ENCODE assay signal across 1 cellular context in the genomic region with DNA sequence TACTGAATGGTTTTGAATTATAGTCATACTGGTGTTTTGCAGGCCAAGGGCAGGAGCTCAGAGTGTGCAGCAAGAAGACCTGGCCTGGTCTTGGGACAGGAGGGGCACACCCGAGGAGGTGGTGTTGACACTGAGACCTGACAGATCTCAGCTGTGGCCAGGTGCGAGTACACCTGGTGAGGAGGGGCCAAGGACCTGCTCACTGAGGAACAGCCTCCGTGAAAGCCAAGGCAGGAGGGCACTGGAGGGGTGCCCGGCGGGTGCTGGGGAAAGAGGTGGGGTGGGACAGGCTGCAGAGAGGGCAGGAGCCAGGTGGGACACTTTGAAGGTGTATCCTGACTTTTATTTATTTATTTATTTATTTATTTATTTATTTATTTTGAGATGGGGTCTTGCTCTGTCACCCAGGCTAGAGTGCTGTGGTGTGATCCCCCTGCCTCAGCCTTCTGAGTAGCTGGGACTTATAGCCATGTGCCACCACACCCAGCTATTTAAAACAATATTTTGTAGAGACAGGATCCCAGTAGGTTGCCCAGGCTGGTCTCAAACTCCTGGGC.
TF ChIP-seq lines count a peak whose summit lies in the region.

No MANE protein-coding gene starts in this region.

TF ChIP-seq in HEK293, 187 proteins besides CTCF, POLR2A, EP300 and RAD21 (continued from another document):
- TF ChIP-seq ZNF514 (tag by site-specific recombination; IDR thresholded peaks at IDR 0.05), result 0 out of 2 replicates have a peak, but pooled peaks have one; percentile 59
- TF ChIP-seq, protein P1, sequence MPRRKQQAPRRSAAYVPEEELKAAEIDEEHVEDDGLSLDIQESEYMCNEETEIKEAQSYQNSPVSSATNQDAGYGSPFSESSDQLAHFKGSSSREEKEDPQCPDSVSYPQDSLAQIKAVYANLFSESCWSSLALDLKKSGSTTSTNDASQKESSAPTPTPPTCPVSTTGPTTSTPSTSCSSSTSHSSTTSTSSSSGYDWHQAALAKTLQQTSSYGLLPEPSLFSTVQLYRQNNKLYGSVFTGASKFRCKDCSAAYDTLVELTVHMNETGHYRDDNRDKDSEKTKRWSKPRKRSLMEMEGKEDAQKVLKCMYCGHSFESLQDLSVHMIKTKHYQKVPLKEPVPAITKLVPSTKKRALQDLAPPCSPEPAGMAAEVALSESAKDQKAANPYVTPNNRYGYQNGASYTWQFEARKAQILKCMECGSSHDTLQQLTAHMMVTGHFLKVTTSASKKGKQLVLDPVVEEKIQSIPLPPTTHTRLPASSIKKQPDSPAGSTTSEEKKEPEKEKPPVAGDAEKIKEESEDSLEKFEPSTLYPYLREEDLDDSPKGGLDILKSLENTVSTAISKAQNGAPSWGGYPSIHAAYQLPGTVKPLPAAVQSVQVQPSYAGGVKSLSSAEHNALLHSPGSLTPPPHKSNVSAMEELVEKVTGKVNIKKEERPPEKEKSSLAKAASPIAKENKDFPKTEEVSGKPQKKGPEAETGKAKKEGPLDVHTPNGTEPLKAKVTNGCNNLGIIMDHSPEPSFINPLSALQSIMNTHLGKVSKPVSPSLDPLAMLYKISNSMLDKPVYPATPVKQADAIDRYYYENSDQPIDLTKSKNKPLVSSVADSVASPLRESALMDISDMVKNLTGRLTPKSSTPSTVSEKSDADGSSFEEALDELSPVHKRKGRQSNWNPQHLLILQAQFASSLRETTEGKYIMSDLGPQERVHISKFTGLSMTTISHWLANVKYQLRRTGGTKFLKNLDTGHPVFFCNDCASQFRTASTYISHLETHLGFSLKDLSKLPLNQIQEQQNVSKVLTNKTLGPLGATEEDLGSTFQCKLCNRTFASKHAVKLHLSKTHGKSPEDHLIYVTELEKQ (tag by site-specific recombination; IDR thresholded peaks at IDR 0.05; ENCODE audit: borderline replicate concordance), result peak; percentile 31; the same call in 1 of the 2 replicates
- peak; percentile 73 for TF ChIP-seq ZNF623 (tag by site-specific recombination; IDR thresholded peaks at IDR 0.05)
- TF ChIP-seq ZNF654 (tag by site-specific recombination; IDR thresholded peaks at IDR 0.05; ENCODE audit: low read depth), result peak; percentile 35; the same call in 1 of the 2 replicates
- TF ChIP-seq ZNF791 (tag by site-specific recombination; IDR thresholded peaks at IDR 0.05), result peak; percentile 68; the same call in 1 of the 2 replicates
- TF ChIP-seq ZIC2 (tag by site-specific recombination; IDR thresholded peaks at IDR 0.05), result no peak
- TF ChIP-seq, protein P2, sequence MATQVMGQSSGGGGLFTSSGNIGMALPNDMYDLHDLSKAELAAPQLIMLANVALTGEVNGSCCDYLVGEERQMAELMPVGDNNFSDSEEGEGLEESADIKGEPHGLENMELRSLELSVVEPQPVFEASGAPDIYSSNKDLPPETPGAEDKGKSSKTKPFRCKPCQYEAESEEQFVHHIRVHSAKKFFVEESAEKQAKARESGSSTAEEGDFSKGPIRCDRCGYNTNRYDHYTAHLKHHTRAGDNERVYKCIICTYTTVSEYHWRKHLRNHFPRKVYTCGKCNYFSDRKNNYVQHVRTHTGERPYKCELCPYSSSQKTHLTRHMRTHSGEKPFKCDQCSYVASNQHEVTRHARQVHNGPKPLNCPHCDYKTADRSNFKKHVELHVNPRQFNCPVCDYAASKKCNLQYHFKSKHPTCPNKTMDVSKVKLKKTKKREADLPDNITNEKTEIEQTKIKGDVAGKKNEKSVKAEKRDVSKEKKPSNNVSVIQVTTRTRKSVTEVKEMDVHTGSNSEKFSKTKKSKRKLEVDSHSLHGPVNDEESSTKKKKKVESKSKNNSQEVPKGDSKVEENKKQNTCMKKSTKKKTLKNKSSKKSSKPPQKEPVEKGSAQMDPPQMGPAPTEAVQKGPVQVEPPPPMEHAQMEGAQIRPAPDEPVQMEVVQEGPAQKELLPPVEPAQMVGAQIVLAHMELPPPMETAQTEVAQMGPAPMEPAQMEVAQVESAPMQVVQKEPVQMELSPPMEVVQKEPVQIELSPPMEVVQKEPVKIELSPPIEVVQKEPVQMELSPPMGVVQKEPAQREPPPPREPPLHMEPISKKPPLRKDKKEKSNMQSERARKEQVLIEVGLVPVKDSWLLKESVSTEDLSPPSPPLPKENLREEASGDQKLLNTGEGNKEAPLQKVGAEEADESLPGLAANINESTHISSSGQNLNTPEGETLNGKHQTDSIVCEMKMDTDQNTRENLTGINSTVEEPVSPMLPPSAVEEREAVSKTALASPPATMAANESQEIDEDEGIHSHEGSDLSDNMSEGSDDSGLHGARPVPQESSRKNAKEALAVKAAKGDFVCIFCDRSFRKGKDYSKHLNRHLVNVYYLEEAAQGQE (tag by site-specific recombination; IDR thresholded peaks at IDR 0.05), result peak; percentile 46; the same call in 1 of the 2 replicates
- TF ChIP-seq ZNF404 (tag by site-specific recombination; IDR thresholded peaks at IDR 0.05), result peak; percentile 81; the same call in 1 of the 2 replicates
- no peak for TF ChIP-seq SALL2 (tag by site-specific recombination; IDR thresholded peaks at IDR 0.05; ENCODE audit: borderline replicate concordance)
- no peak; the same call in 1 of the 2 replicates for TF ChIP-seq MYNN (tag by site-specific recombination; IDR thresholded peaks at IDR 0.05; ENCODE audit: borderline replicate concordance)
- peak; percentile 64; the same call in 1 of the 2 replicates for TF ChIP-seq KLF7 (tag by site-specific recombination; IDR thresholded peaks at IDR 0.05; ENCODE audit: borderline replicate concordance)
- TF ChIP-seq, protein P3, sequence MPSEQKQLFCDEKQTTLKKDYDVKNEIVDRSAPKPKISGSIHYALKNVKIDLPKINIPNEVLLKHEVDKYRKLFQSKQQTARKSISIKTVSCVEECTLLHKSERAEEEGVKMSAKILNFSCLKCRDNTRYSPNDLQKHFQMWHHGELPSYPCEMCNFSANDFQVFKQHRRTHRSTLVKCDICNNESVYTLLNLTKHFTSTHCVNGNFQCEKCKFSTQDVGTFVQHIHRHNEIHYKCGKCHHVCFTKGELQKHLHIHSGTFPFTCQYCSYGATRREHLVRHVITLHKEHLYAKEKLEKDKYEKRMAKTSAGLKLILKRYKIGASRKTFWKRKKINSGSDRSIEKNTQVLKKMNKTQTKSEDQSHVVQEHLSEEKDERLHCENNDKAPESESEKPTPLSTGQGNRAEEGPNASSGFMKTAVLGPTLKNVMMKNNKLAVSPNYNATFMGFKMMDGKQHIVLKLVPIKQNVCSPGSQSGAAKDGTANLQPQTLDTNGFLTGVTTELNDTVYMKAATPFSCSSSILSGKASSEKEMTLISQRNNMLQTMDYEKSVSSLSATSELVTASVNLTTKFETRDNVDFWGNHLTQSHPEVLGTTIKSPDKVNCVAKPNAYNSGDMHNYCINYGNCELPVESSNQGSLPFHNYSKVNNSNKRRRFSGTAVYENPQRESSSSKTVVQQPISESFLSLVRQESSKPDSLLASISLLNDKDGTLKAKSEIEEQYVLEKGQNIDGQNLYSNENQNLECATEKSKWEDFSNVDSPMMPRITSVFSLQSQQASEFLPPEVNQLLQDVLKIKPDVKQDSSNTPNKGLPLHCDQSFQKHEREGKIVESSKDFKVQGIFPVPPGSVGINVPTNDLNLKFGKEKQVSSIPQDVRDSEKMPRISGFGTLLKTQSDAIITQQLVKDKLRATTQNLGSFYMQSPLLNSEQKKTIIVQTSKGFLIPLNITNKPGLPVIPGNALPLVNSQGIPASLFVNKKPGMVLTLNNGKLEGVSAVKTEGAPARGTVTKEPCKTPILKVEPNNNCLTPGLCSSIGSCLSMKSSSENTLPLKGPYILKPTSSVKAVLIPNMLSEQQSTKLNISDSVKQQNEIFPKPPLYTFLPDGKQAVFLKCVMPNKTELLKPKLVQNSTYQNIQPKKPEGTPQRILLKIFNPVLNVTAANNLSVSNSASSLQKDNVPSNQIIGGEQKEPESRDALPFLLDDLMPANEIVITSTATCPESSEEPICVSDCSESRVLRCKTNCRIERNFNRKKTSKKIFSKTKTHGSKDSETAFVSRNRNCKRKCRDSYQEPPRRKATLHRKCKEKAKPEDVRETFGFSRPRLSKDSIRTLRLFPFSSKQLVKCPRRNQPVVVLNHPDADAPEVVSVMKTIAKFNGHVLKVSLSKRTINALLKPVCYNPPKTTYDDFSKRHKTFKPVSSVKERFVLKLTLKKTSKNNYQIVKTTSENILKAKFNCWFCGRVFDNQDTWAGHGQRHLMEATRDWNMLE (tag by site-specific recombination; conservative IDR thresholded peaks at IDR 0.05; ENCODE audit: low read depth), result peak; percentile 91
- TF ChIP-seq ZNF629 (tag by site-specific recombination; IDR thresholded peaks at IDR 0.05), result peak; percentile 71
- peak; percentile 95 for TF ChIP-seq ZNF394 (tag by site-specific recombination; IDR thresholded peaks at IDR 0.05; ENCODE audit: borderline replicate concordance)
- TF ChIP-seq ZNF707 (tag by site-specific recombination; IDR thresholded peaks at IDR 0.05), result no peak
- TF ChIP-seq ZNF140 (tag by site-specific recombination; IDR thresholded peaks at IDR 0.05), result peak; percentile 68; the same call in 1 of the 2 replicates
- TF ChIP-seq ZFP37 (tag by site-specific recombination; IDR thresholded peaks at IDR 0.05), result 0 out of 2 replicates have a peak, but pooled peaks have one; percentile 23
- TF ChIP-seq ZNF664 (tag by site-specific recombination; IDR thresholded peaks at IDR 0.05), result peak; percentile 63; the same call in 1 of the 2 replicates
